ENCODE assay signal across 9 cellular contexts in the genomic region with DNA sequence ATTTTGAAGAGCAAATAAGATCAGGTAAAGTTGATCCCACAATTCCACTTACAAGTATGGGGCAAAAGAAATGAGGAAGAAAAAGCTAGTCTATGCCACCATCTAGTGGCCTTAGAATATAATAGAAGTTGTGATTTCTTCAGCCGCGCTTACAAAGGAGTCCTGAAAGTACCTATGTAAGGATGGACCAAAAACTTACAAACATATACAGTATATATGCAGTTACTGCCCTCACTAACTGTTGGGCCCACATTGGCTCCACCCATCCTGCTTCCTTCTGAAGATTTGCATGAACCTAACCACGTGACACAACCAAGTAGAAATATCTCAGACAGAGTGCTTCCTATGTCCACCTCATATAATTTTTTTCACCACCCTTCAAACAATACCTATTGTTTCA. TPM values are rescaled to one million over a fixed set of nuclear protein-coding genes. Genes with fewer than 3 reads are reported as not detected.
DNase-seq lines count a peak whose midpoint lies in the region; ATAC-seq, FAIRE-seq and TF ChIP-seq lines count a peak whose summit lies in the region.
"Had no signal": no experiment of that assay in that cellular context is flagged by ENCODE, and none has a peak within 500 bp of the region (broad histone marks: within the 10 kb centered on the region; RNA-seq: fewer than 3 reads in every experiment).

No MANE protein-coding gene starts in this region.

- in situ Hi-C loops in astrocyte of the spinal cord (cut with HindIII; ENCODE audit: low sequenced_read_pairs) (no loop called here), HepG2 (cut with HindIII; ENCODE audit: extremely low pct_ligation_motif_present, low pct_unique_long_range_greater_than_20kb) (no loop called here)

- CTCF ChIA-PET in HepG2 (lab: Yijun Ruan, JAX; ENCODE audit: low intra/inter-chr PET ratio, low total read pairs): interaction anchor here (1.6 kb wide), 1 partner anchor 506 kb away, joined by 8 read pairs; no protein-coding TSS in a partner anchor

- DNase-seq in GF-D8 (lab: John Stamatoyannopoulos, UW) (peak; percentile 22), NCI-H524 treated with DMSO at 0.1 percent for 48 hours (lab: John Stamatoyannopoulos, UW) (peak; percentile 60), astrocyte of the spinal cord (ENCODE audit: low read depth, low spot score) (peak; percentile 70), HepG2 (ENCODE audit: low spot score) (peak; percentile 57)
- no peak for DNase-seq in central memory CD4-positive, alpha-beta T cell

- no peaks in the 10 kb centered on the region for H3K36me3 ChIP-seq in HepG2 (replicated peaks in 1 of 2; ENCODE audit: control insufficient read depth in 1 of 2, insufficient read depth in 2 of 2, low read length in 2 of 2)

- POLR2A ChIA-PET in HepG2 (lab: Yijun Ruan, JAX): no interaction called here

- H3K4me3 ChIP-seq in astrocyte of the spinal cord (ENCODE audit: low read depth, low read length): no peak overlapping the region
- H3K4me3 ChIP-seq in HepG2 (replicated peaks in 1 of 3; ENCODE audit: insufficient read depth in 1 of 3, low read depth in 2 of 3, low read length in 3 of 3): no peak overlapping the region

- no peaks in the 10 kb centered on the region for H4K20me1 ChIP-seq in HepG2 (ENCODE audit: insufficient read depth, low read length)

- ATAC-seq in GM21447 (IDR thresholded peaks at IDR 0.05; ENCODE audit: unreplicated experiment) (peak; percentile 82), HG03571 (IDR thresholded peaks at IDR 0.05; ENCODE audit: unreplicated experiment) (peak; percentile 71), HepG2 (peak; percentile 72), esophagus mucosa (no peak)

- TF ChIP-seq POLR2A in HepG2 (IDR thresholded peaks at IDR 0.05; ENCODE audit: insufficient read depth in 1 of 2, low read depth in 2 of 2, low read length in 2 of 2): no peak

- no peak overlapping the region for H2AFZ ChIP-seq in HepG2 (ENCODE audit: low read length)

- no peak overlapping the region for H3K9ac ChIP-seq in HepG2 (ENCODE audit: insufficient read depth, low read depth, low read length)

- no peaks in the 10 kb centered on the region for H3K4me1 ChIP-seq in HepG2 (ENCODE audit: insufficient read depth, low read length)

- TF ChIP-seq EP300 in HepG2 (IDR thresholded peaks at IDR 0.05; ENCODE audit: low read depth in 2 of 2, low read length in 2 of 2): no peak
- TF ChIP-seq EP300 in HepG2 (CRISPR knock-in tag; IDR thresholded peaks at IDR 0.05; ENCODE audit: borderline replicate concordance): no peak

- BruUV-seq in HepG2 (replicated peaks; lab: Mats Ljungman, UMichigan): no TSS peak

- no peak overlapping the region for H3K4me2 ChIP-seq in HepG2 (ENCODE audit: low read depth, low read length)

- no peaks in the 10 kb centered on the region for H3K9me3 ChIP-seq in HepG2 (ENCODE audit: low read length)

- peak; percentile 36 for FAIRE-seq in HepG2 (lab: Jason Lieb, UNC)

- no peak for TF ChIP-seq RAD21 in HepG2 (CRISPR knock-in tag; IDR thresholded peaks at IDR 0.05)

- H3K79me2 ChIP-seq in HepG2 (ENCODE audit: insufficient read depth, low read length): no peaks in the 10 kb centered on the region

- peak; percentile 40 for TF ChIP-seq CTCF in astrocyte of the spinal cord (IDR thresholded peaks at IDR 0.05; ENCODE audit: low read depth, low read length)
- TF ChIP-seq CTCF in HepG2 (CRISPR knock-in tag; IDR thresholded peaks at IDR 0.05): peak; percentile 65

- intact Hi-C loops in HepG2 (cut with micrococcal nuclease; ENCODE audit: unreplicated experiment): loop anchor here (1.0 kb wide), 2 partner anchors 61 to 505 kb away; no protein-coding TSS in a partner anchor

- no peak overlapping the region for H3K27ac ChIP-seq in HepG2 (ENCODE audit: extremely low read length, insufficient read depth, low read length)

- H3K27me3 ChIP-seq in HepG2 (ENCODE audit: control insufficient read depth in 1 of 2, insufficient read depth in 2 of 2, low read length in 2 of 2): no peaks in the 10 kb centered on the region

- WGBS in HepG2 (ENCODE audit: low lambda C conversion rate): 0% methylated on average over 3 of the region's 3 CpGs

TF ChIP-seq in HepG2, 621 proteins besides CTCF, POLR2A, EP300 and RAD21 (continues in another document):
- TF ChIP-seq, protein P1, sequence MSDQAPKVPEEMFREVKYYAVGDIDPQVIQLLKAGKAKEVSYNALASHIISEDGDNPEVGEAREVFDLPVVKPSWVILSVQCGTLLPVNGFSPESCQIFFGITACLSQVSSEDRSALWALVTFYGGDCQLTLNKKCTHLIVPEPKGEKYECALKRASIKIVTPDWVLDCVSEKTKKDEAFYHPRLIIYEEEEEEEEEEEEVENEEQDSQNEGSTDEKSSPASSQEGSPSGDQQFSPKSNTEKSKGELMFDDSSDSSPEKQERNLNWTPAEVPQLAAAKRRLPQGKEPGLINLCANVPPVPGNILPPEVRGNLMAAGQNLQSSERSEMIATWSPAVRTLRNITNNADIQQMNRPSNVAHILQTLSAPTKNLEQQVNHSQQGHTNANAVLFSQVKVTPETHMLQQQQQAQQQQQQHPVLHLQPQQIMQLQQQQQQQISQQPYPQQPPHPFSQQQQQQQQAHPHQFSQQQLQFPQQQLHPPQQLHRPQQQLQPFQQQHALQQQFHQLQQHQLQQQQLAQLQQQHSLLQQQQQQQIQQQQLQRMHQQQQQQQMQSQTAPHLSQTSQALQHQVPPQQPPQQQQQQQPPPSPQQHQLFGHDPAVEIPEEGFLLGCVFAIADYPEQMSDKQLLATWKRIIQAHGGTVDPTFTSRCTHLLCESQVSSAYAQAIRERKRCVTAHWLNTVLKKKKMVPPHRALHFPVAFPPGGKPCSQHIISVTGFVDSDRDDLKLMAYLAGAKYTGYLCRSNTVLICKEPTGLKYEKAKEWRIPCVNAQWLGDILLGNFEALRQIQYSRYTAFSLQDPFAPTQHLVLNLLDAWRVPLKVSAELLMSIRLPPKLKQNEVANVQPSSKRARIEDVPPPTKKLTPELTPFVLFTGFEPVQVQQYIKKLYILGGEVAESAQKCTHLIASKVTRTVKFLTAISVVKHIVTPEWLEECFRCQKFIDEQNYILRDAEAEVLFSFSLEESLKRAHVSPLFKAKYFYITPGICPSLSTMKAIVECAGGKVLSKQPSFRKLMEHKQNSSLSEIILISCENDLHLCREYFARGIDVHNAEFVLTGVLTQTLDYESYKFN (CRISPR knock-in tag; conservative IDR thresholded peaks at IDR 0.05): no peak
- TF ChIP-seq ZNF557 (CRISPR knock-in tag; IDR thresholded peaks at IDR 0.05) (no peak), SMC3 (IDR thresholded peaks at IDR 0.05; ENCODE audit: low read length) (0 out of 2 replicates have a peak, but pooled peaks have one; percentile 32), STAG1 (CRISPR knock-in tag; IDR thresholded peaks at IDR 0.05) (peak; percentile 74), SMAD1 (CRISPR knock-in tag; IDR thresholded peaks at IDR 0.05; ENCODE audit: borderline replicate concordance, low read depth) (no peak), ZSCAN30 (CRISPR knock-in tag; IDR thresholded peaks at IDR 0.05) (no peak), RAD51 (IDR thresholded peaks at IDR 0.05; ENCODE audit: borderline replicate concordance) (peak; percentile 57; the same call in 1 of the 2 replicates)
- TF ChIP-seq, protein P2, sequence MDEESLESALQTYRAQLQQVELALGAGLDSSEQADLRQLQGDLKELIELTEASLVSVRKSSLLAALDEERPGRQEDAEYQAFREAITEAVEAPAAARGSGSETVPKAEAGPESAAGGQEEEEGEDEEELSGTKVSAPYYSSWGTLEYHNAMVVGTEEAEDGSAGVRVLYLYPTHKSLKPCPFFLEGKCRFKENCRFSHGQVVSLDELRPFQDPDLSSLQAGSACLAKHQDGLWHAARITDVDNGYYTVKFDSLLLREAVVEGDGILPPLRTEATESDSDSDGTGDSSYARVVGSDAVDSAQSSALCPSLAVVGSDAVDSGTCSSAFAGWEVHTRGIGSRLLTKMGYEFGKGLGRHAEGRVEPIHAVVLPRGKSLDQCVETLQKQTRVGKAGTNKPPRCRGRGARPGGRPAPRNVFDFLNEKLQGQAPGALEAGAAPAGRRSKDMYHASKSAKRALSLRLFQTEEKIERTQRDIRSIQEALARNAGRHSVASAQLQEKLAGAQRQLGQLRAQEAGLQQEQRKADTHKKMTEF (CRISPR knock-in tag; IDR thresholded peaks at IDR 0.05): no peak

RNA-seq across cellular contexts. Expression of a gene that starts 11.7 kb away (rescaled TPM):
- total RNA-seq in HepG2 (2016; rRNA removed; fragmentation: Illumina TruSeq; extraction: Trizol): not detected in 2 replicates
- not detected in 2 replicates for total RNA-seq in HepG2 (2016; cell fraction: cytosol; rRNA removed; fragmentation: Illumina TruSeq; extraction: Trizol; ENCODE audit: low read depth)
- not detected in 2 replicates for total RNA-seq in HepG2 (2016; cell fraction: insoluble cytoplasmic fraction; rRNA removed; fragmentation: Illumina TruSeq; extraction: Trizol)
- total RNA-seq in HepG2 (2016; cell fraction: membrane; rRNA removed; fragmentation: Illumina TruSeq; extraction: Trizol): not detected in 2 replicates
- not detected in 2 replicates for total RNA-seq in HepG2 (2016; cell fraction: nucleus; rRNA removed; fragmentation: Illumina TruSeq; extraction: Trizol)
- not detected in 2 replicates for polyA plus RNA-seq in HepG2 (2011; rRNA removed)
- not detected in 2 replicates for polyA plus RNA-seq in HepG2 (2011; cell fraction: cytosol; rRNA removed)
- polyA plus RNA-seq in HepG2 (2011; cell fraction: nucleus; rRNA removed): not detected in 2 replicates
- not detected in 2 replicates for polyA plus RNA-seq in HepG2 (2012)
- not detected in 2 replicates for polyA plus RNA-seq in HepG2 (2016; cell fraction: cytosol; fragmentation: Illumina TruSeq; extraction: Trizol; ENCODE audit: low read depth)
- polyA plus RNA-seq in HepG2 (2016; cell fraction: insoluble cytoplasmic fraction; fragmentation: Illumina TruSeq; extraction: Trizol; ENCODE audit: low read depth): not detected in 2 replicates
- polyA plus RNA-seq in HepG2 (2016; cell fraction: membrane; fragmentation: Illumina TruSeq; extraction: Trizol; ENCODE audit: low read depth): not detected in 2 replicates
- not detected in 2 replicates for polyA plus RNA-seq in HepG2 (2016; cell fraction: nucleus; fragmentation: Illumina TruSeq; extraction: Trizol; ENCODE audit: insufficient read depth, low read depth)
- polyA minus RNA-seq in HepG2 (2011; rRNA and poly(A)+ RNA removed; ENCODE audit: low replicate concordance): not detected in 2 replicates
- not detected in 2 replicates for polyA minus RNA-seq in HepG2 (2011; cell fraction: cytosol; rRNA and poly(A)+ RNA removed)
- not detected in 2 replicates for polyA minus RNA-seq in HepG2 (2011; cell fraction: nucleus; rRNA and poly(A)+ RNA removed)
- total RNA-seq in esophagus mucosa: not detected
- polyA plus RNA-seq: adipose tissue had no signal
